In genomic region chr3:149527531-149528343, GRCh38 we compare ENCODE assay signal across 9 cellular contexts. TPM values are rescaled to one million over a fixed set of nuclear protein-coding genes. Genes with fewer than 3 reads are reported as not detected.
DNase-seq lines count a peak whose midpoint lies in the region; ATAC-seq and TF ChIP-seq lines count a peak whose summit lies in the region.
"Had no signal": no experiment of that assay in that cellular context is flagged by ENCODE, and none has a peak within 500 bp of the region (broad histone marks: within the 10 kb centered on the region; RNA-seq: fewer than 3 reads in every experiment).

No MANE protein-coding gene starts in this region.

- DNase-seq in NCI-H82 (lab: John Stamatoyannopoulos, UW) = peak; percentile 32
- no peak for DNase-seq in NCI-H82 treated with DMSO at 0.1 percent for 48 hours (lab: John Stamatoyannopoulos, UW; ENCODE audit: unreplicated experiment)
- DNase-seq in epithelial cell of esophagus (ENCODE audit: low read depth) = peak; percentile 26
- peak; percentile 73 for DNase-seq in medulla oblongata (ENCODE audit: extremely low spot score)
- DNase-seq in uterus = no peak
- no peak for DNase-seq in OCI-M1 (lab: John Stamatoyannopoulos, UW)
- no peak for DNase-seq in activated CD8-positive, alpha-beta T cell treated with anti-CD3 and anti-CD28 coated beads for 36 hours

- H3K27me3 Mint-ChIP-seq in activated CD8-positive, alpha-beta T cell treated with anti-CD3 and anti-CD28 coated beads for 36 hours = no peaks in the 10 kb centered on the region

- H3K9me3 Mint-ChIP-seq in activated CD8-positive, alpha-beta T cell treated with anti-CD3 and anti-CD28 coated beads for 36 hours = no peaks in the 10 kb centered on the region

- TF ChIP-seq CTCF in epithelial cell of esophagus (IDR thresholded peaks at IDR 0.05; ENCODE audit: insufficient read depth, low read depth, low read length, missing control alignments) (peak; percentile 18), uterus (IDR thresholded peaks at IDR 0.05) (peak; percentile 17 to 27 (median 22))
- no peak for TF ChIP-seq CTCF in activated CD8-positive, alpha-beta T cell treated with anti-CD3 and anti-CD28 coated beads for 36 hours (IDR thresholded peaks at IDR 0.05)

- H3K4me3 Mint-ChIP-seq in activated CD8-positive, alpha-beta T cell treated with anti-CD3 and anti-CD28 coated beads for 36 hours = no peak overlapping the region

- H3K9me3 ChIP-seq in uterus = no peaks in the 10 kb centered on the region
- H3K9me3 ChIP-seq: neutrophil had no signal

- H3K4me1 ChIP-seq in uterus = peaks cover 0 to 5% of the 10 kb centered on the region in 2 donors

- no peak overlapping the region for H3K27ac Mint-ChIP-seq in activated CD8-positive, alpha-beta T cell treated with anti-CD3 and anti-CD28 coated beads for 36 hours

- peak overlapping the region in 1 of 2 donors; percentile 70 for H3K27ac ChIP-seq in uterus
- H3K27ac ChIP-seq: neutrophil had no signal

- POLR2A ChIA-PET in activated CD8-positive, alpha-beta T cell treated with anti-CD3 and anti-CD28 coated beads for 36 hours (lab: Charles Lee) = no interaction called here

- peaks cover 3% of the 10 kb centered on the region for H3K4me1 Mint-ChIP-seq in activated CD8-positive, alpha-beta T cell treated with anti-CD3 and anti-CD28 coated beads for 36 hours (ENCODE audit: low read depth)

- H3K4me3 ChIP-seq in epithelial cell of esophagus (ENCODE audit: low read length) (no peak overlapping the region), uterus (no peak overlapping the region)

- CTCF ChIA-PET in activated CD8-positive, alpha-beta T cell treated with anti-CD3 and anti-CD28 coated beads for 36 hours (lab: Charles Lee) = interaction anchor here (1.1 to 2.1 kb wide), 3 partner anchors 16 to 243 kb away, joined by 3 to 4 read pairs (median 4); no protein-coding TSS in a partner anchor

- peak in 1 of 2 donors; percentile 12 for TF ChIP-seq POLR2A in uterus (IDR thresholded peaks at IDR 0.05)

- ATAC-seq in GM21390 (IDR thresholded peaks at IDR 0.05; ENCODE audit: unreplicated experiment) = no peak
- ATAC-seq in activated CD8-positive, alpha-beta T cell treated with anti-CD3 and anti-CD28 coated beads for 36 hours = no peak

- H3K36me3 Mint-ChIP-seq in activated CD8-positive, alpha-beta T cell treated with anti-CD3 and anti-CD28 coated beads for 36 hours (ENCODE audit: low read depth) = no peaks in the 10 kb centered on the region

- intact Hi-C loops in uterus (cut with DNase I; ENCODE audit: low total_unique reads) = no loop called here
- intact Hi-C loops in activated CD8-positive, alpha-beta T cell treated with anti-CD3 and anti-CD28 coated beads for 36 hours (cut with micrococcal nuclease) = no loop called here

- no peaks in the 10 kb centered on the region for H3K36me3 ChIP-seq in uterus
- H3K36me3 ChIP-seq: neutrophil had no signal

- no peaks in the 10 kb centered on the region for H3K27me3 ChIP-seq in uterus

RNA-seq across cellular contexts. Expression of gene TM4SF4, which starts 53.2 kb away (rescaled TPM):
- total RNA-seq in uterus = 1 to 10 TPM in 1 of 4 donors, not detected in 3; 5.6 TPM
- total RNA-seq in activated CD8-positive, alpha-beta T cell treated with anti-CD3 and anti-CD28 coated beads for 36 hours = not detected

Comparison
In these comparisons a context has a peak if more than half of its experiments do, and no peak if none do; other contexts are left out.
1. DNase-seq: peak in NCI-H82 (single experiment), epithelial cell of esophagus (single experiment) and medulla oblongata (single experiment); none in NCI-H82 treated with DMSO at 0.1 percent for 48 hours (single experiment), uterus (0 of 2), OCI-M1 (single experiment) and activated CD8-positive, alpha-beta T cell treated with anti-CD3 and anti-CD28 coated beads for 36 hours (single experiment).